ENCODE assay signal across 15 cellular contexts in genomic region chr13:33757713-33758112, GRCh38.
DNase-seq lines count a peak whose midpoint lies in the region; ATAC-seq and TF ChIP-seq lines count a peak whose summit lies in the region.
"Had no signal": no experiment of that assay in that cellular context is flagged by ENCODE, and none has a peak within 500 bp of the region (broad histone marks: within the 10 kb centered on the region; RNA-seq: fewer than 3 reads in every experiment).

No MANE protein-coding gene starts in this region.

- peak; percentile 68 for ATAC-seq in GM18505 (IDR thresholded peaks at IDR 0.05; ENCODE audit: unreplicated experiment)
- peak; percentile 60 for ATAC-seq in GM21515 (IDR thresholded peaks at IDR 0.05; ENCODE audit: unreplicated experiment)
- peak; percentile 52 for ATAC-seq in HG03108 (IDR thresholded peaks at IDR 0.05; ENCODE audit: unreplicated experiment)
- ATAC-seq in HG02571 (IDR thresholded peaks at IDR 0.05; ENCODE audit: unreplicated experiment): no peak
- ATAC-seq in GM19324 (IDR thresholded peaks at IDR 0.05; ENCODE audit: low FRiP score, unreplicated experiment): no peak
- ATAC-seq: activated CD8-positive, alpha-beta T cell treated with anti-CD3 and anti-CD28 coated beads, Interleukin-2, amount 10 ng/mL, durations not matched to agents 7 days and 5 days; activated naive CD8-positive, alpha-beta T cell treated with anti-CD3 and anti-CD28 coated beads, Interleukin-2, amount 50 U/mL, for 24 hours; gastrocnemius medialis; left lung; stimulated activated naive CD8-positive, alpha-beta T cell treated with anti-CD3 and anti-CD28 coated beads, Interleukin-15, Interleukin-2, amounts not matched to agents 100 U/mL and 50 U/mL, for 24 hours had no signal

- DNase-seq in NOMO-1 treated with dmso at 0.1 percent for 144 hours (lab: John Stamatoyannopoulos, UW; ENCODE audit: unreplicated experiment) (peak; percentile 34), DMS53 (lab: John Stamatoyannopoulos, UW) (no peak), HuH-7 (ENCODE audit: low spot score) (no peak)
- DNase-seq: activated CD8-positive, alpha-beta T cell treated with anti-CD3 and anti-CD28 coated beads, Interleukin-2, amount 10 ng/mL, durations not matched to agents 7 days and 5 days; activated naive CD8-positive, alpha-beta T cell treated with anti-CD3 and anti-CD28 coated beads, Interleukin-2, amount 50 U/mL, for 24 hours; gastrocnemius medialis; HCEC 1CT; left lung; NCI-H446 treated with DMSO at 0.1 percent for 48 hours; stimulated activated naive CD8-positive, alpha-beta T cell treated with anti-CD3 and anti-CD28 coated beads, Interleukin-15, Interleukin-2, amounts not matched to agents 100 U/mL and 50 U/mL, for 24 hours had no signal

- no peak for TF ChIP-seq POLR2A in GM18505 (IDR thresholded peaks at IDR 0.05; ENCODE audit: borderline replicate concordance, extremely low read depth, insufficient read depth, insufficient read length)

Comparison
In these comparisons a context has a peak if more than half of its experiments do, and no peak if none do; other contexts are left out.
1. ATAC-seq: peak in GM18505 (single experiment), GM21515 (single experiment) and HG03108 (single experiment); none in HG02571 (single experiment) and GM19324 (single experiment).